In genomic region chr19:1275976-1276619, GRCh38 we compare ENCODE assay signal across 8 cellular contexts. TPM values are rescaled to one million over a fixed set of nuclear protein-coding genes. Genes with fewer than 3 reads are reported as not detected.
DNase-seq lines count a peak whose midpoint lies in the region; ATAC-seq, FAIRE-seq and TF ChIP-seq lines count a peak whose summit lies in the region.

No MANE protein-coding gene starts in this region.

- CTCF ChIA-PET in activated CD8-positive, alpha-beta memory T cell treated with anti-CD3 and anti-CD28 coated beads, Interleukin-2, amount 10 ng/mL, durations not matched to agents 7 days and 5 days (lab: Charles Lee): interaction anchor here (0.6 to 1.5 kb wide), 4 partner anchors 10 to 517 kb away, joined by 3 to 12 read pairs (median 4); no protein-coding TSS in a partner anchor

- peaks cover 54% of the 10 kb centered on the region for H4K20me1 ChIP-seq in astrocyte (ENCODE audit: insufficient read depth, low read length)

- H3K9ac ChIP-seq in astrocyte (ENCODE audit: low read length): peak overlapping the region; percentile 87

- peak overlapping the region; percentile 74 for H3K4me3 Mint-ChIP-seq in activated CD8-positive, alpha-beta memory T cell treated with anti-CD3 and anti-CD28 coated beads, Interleukin-2, amount 10 ng/mL, durations not matched to agents 7 days and 5 days
- H3K4me3 Mint-ChIP-seq in astrocyte (ENCODE audit: unreplicated experiment): peak overlapping the region; percentile 78

- peak overlapping the region; percentile 96 for H3K4me2 ChIP-seq in astrocyte (ENCODE audit: low read length)

- FAIRE-seq in astrocyte (lab: Jason Lieb, UNC): no peak

- H2AFZ ChIP-seq in astrocyte (ENCODE audit: low read depth, low read length): peak overlapping the region; percentile 37

- peaks cover 42% of the 10 kb centered on the region for H3K4me1 ChIP-seq in astrocyte (ENCODE audit: insufficient read depth, low read length)
- H3K4me1 ChIP-seq in tibial artery: peaks cover 13 to 56% (median 50%) of the 10 kb centered on the region in 4 donors

- peaks cover 23% of the 10 kb centered on the region for H3K36me3 ChIP-seq in astrocyte (ENCODE audit: insufficient read depth, low read length)
- H3K36me3 ChIP-seq in tibial artery: peaks cover 42 to 71% (median 50%) of the 10 kb centered on the region in 3 donors

- peak overlapping the region; percentile 88 for H3K27ac Mint-ChIP-seq in activated CD8-positive, alpha-beta memory T cell treated with anti-CD3 and anti-CD28 coated beads, Interleukin-2, amount 10 ng/mL, durations not matched to agents 7 days and 5 days
- no peak overlapping the region for H3K27ac Mint-ChIP-seq in astrocyte (ENCODE audit: unreplicated experiment)

- no peaks in the 10 kb centered on the region for H3K9me3 Mint-ChIP-seq in activated CD8-positive, alpha-beta memory T cell treated with anti-CD3 and anti-CD28 coated beads, Interleukin-2, amount 10 ng/mL, durations not matched to agents 7 days and 5 days (ENCODE audit: low read depth)
- H3K9me3 Mint-ChIP-seq in astrocyte (ENCODE audit: unreplicated experiment): no peaks in the 10 kb centered on the region

- TF ChIP-seq CTCF in astrocyte (IDR thresholded peaks at IDR 0.05; ENCODE audit: insufficient read depth, low read depth, low read length): no peak
- TF ChIP-seq CTCF in lower leg skin (IDR thresholded peaks at IDR 0.05): no peak
- TF ChIP-seq CTCF in tibial artery (IDR thresholded peaks at IDR 0.05): no peak

- H3K27me3 ChIP-seq in astrocyte (ENCODE audit: insufficient read depth, low read length) (no peaks in the 10 kb centered on the region), tibial artery (no peaks in the 10 kb centered on the region)

- intact Hi-C loops in lower leg skin (cut with DNase I; ENCODE audit: low total_unique reads): loop anchor here (5.0 kb wide), 1 partner anchor 171 kb away; no protein-coding TSS in a partner anchor
- intact Hi-C loops in tibial artery (cut with DNase I; ENCODE audit: low total_unique reads): loop anchor here (5.0 kb wide), 1 partner anchor 126 kb away; the partner anchor contains the start of gene GAMT

- no peak for DNase-seq in activated CD8-positive, alpha-beta memory T cell treated with anti-CD3 and anti-CD28 coated beads, Interleukin-2, amount 10 ng/mL, durations not matched to agents 7 days and 5 days
- DNase-seq in activated CD8-positive, alpha-beta memory T cell treated with anti-CD3 and anti-CD28 coated beads, Interleukin-2, amount 50 U/mL, for 4 hours: no peak
- no peak for DNase-seq in astrocyte (ENCODE audit: low read depth)
- peak in 1 of 2 donors; percentile 94 for DNase-seq in lower leg skin (ENCODE audit: low spot score in 2 of 2)
- no peak for DNase-seq in tibial artery
- DNase-seq in Ammon's horn (ENCODE audit: low spot score): no peak
- DNase-seq in NCI-H2171 (lab: John Stamatoyannopoulos, UW): no peak

- H3K27ac ChIP-seq in astrocyte (ENCODE audit: low read depth, low read length): peak overlapping the region; percentile 92
- peak overlapping the region; percentile 91 to 94 for H3K27ac ChIP-seq in tibial artery

- peaks cover 37% of the 10 kb centered on the region for H3K36me3 Mint-ChIP-seq in activated CD8-positive, alpha-beta memory T cell treated with anti-CD3 and anti-CD28 coated beads, Interleukin-2, amount 10 ng/mL, durations not matched to agents 7 days and 5 days
- peaks cover 17% of the 10 kb centered on the region for H3K36me3 Mint-ChIP-seq in astrocyte (ENCODE audit: low read depth, unreplicated experiment)

- H3K4me1 Mint-ChIP-seq in activated CD8-positive, alpha-beta memory T cell treated with anti-CD3 and anti-CD28 coated beads, Interleukin-2, amount 10 ng/mL, durations not matched to agents 7 days and 5 days: peaks cover 50% of the 10 kb centered on the region
- peaks cover 19% of the 10 kb centered on the region for H3K4me1 Mint-ChIP-seq in astrocyte (ENCODE audit: low read depth, unreplicated experiment)

- H3K4me3 ChIP-seq in astrocyte (ENCODE audit: insufficient read depth, low read depth, low read length) (peak overlapping the region; percentile 61), lower leg skin (ENCODE audit: low read depth, poor library complexity, severe bottlenecking) (peak overlapping the region; percentile 47), tibial artery (peak overlapping the region; percentile 62 to 71)

- peaks cover 53% of the 10 kb centered on the region for H3K79me2 ChIP-seq in astrocyte (ENCODE audit: insufficient read depth, low read length)

- no peak for ATAC-seq in activated CD8-positive, alpha-beta memory T cell treated with anti-CD3 and anti-CD28 coated beads, Interleukin-2, amount 10 ng/mL, durations not matched to agents 7 days and 5 days
- ATAC-seq in HG02610 (IDR thresholded peaks at IDR 0.05; ENCODE audit: unreplicated experiment): no peak

- WGBS in lower leg skin, 2 donors: 7 to 9% methylated on average over 28 to 31 of the region's 43 CpGs

- no peaks in the 10 kb centered on the region for H3K27me3 Mint-ChIP-seq in activated CD8-positive, alpha-beta memory T cell treated with anti-CD3 and anti-CD28 coated beads, Interleukin-2, amount 10 ng/mL, durations not matched to agents 7 days and 5 days
- no peaks in the 10 kb centered on the region for H3K27me3 Mint-ChIP-seq in astrocyte (ENCODE audit: low read depth, unreplicated experiment)

- H3K9me3 ChIP-seq in astrocyte (ENCODE audit: insufficient read depth, low read depth, low read length) (no peaks in the 10 kb centered on the region), tibial artery (no peaks in the 10 kb centered on the region)

- no peak for TF ChIP-seq POLR2A in lower leg skin (IDR thresholded peaks at IDR 0.05)

RNA-seq across cellular contexts. Expression of gene FAM174C, which starts 0.8 kb away (rescaled TPM):
- total RNA-seq in activated CD8-positive, alpha-beta memory T cell treated with anti-CD3 and anti-CD28 coated beads, Interleukin-2, amount 10 ng/mL, durations not matched to agents 7 days and 5 days: 10 to 100 TPM; 54.7 to 60.3 TPM
- total RNA-seq in astrocyte (50.5 and 50.8 TPM in 2 replicates), lower leg skin (10 to 100 TPM; 66.3 to 74.1 (median 68.8) TPM)

RNA-seq across cellular contexts. Expression of gene CIRBP, which starts 7.0 kb away (rescaled TPM):
- total RNA-seq in activated CD8-positive, alpha-beta memory T cell treated with anti-CD3 and anti-CD28 coated beads, Interleukin-2, amount 10 ng/mL, durations not matched to agents 7 days and 5 days: 100 to 1,000 TPM; 189 to 210 TPM
- total RNA-seq in astrocyte: 184 and 215 TPM in 2 replicates
- total RNA-seq in lower leg skin: 100 to 1,000 TPM; 496 to 546 (median 545) TPM

RNA-seq across cellular contexts. Expression of gene EFNA2, which starts 9.6 kb away (rescaled TPM):
- not detected for total RNA-seq in activated CD8-positive, alpha-beta memory T cell treated with anti-CD3 and anti-CD28 coated beads, Interleukin-2, amount 10 ng/mL, durations not matched to agents 7 days and 5 days
- 7.0 and 8.4 TPM in 2 replicates for total RNA-seq in astrocyte
- total RNA-seq in lower leg skin: not detected

RNA-seq across cellular contexts. Expression of gene MIDN, which starts 27.7 kb away (rescaled TPM):
- 10 to 100 TPM; 73.3 to 88.6 TPM for total RNA-seq in activated CD8-positive, alpha-beta memory T cell treated with anti-CD3 and anti-CD28 coated beads, Interleukin-2, amount 10 ng/mL, durations not matched to agents 7 days and 5 days
- total RNA-seq in astrocyte (119 and 141 TPM in 2 replicates), lower leg skin (100 to 1,000 TPM in 1 of 4 donors, 10 to 100 TPM in 3; 59.7 to 119 (median 78.7) TPM)

RNA-seq across cellular contexts. Expression of gene ATP5F1D, which starts 34.5 kb away (rescaled TPM):
- 100 to 1,000 TPM; 190 to 221 TPM for total RNA-seq in activated CD8-positive, alpha-beta memory T cell treated with anti-CD3 and anti-CD28 coated beads, Interleukin-2, amount 10 ng/mL, durations not matched to agents 7 days and 5 days
- total RNA-seq in astrocyte (154 and 170 TPM in 2 replicates), lower leg skin (100 to 1,000 TPM; 121 to 198 (median 146) TPM)
